Comparison of ENCODE assay signal across 2 cellular contexts in genomic region chr5:139749242-139749641, GRCh38.
TF ChIP-seq lines count a peak whose summit lies in the region.

No MANE protein-coding gene starts in this region.

TF ChIP-seq in SK-N-SH treated with all-trans-retinoic acid at 6 μM for 48 hours, 23 proteins besides CTCF, POLR2A, EP300 and RAD21 (continued from another document):
- TF ChIP-seq CSRNP3 (CRISPR knock-in tag; IDR thresholded peaks at IDR 0.05) (no peak), CSDC2 (CRISPR knock-in tag; IDR thresholded peaks at IDR 0.05) (no peak), ZFP3 (CRISPR knock-in tag; IDR thresholded peaks at IDR 0.05) (no peak), SNAI2 (CRISPR knock-in tag; IDR thresholded peaks at IDR 0.05) (no peak), POU6F1 (CRISPR knock-in tag; IDR thresholded peaks at IDR 0.05; ENCODE audit: borderline replicate concordance, low read depth) (no peak), ISL1 (CRISPR knock-in tag; IDR thresholded peaks at IDR 0.05) (no peak), OSR1 (CRISPR knock-in tag; IDR thresholded peaks at IDR 0.05) (no peak), TSHZ2 (CRISPR knock-in tag; IDR thresholded peaks at IDR 0.05) (no peak), BACH2 (CRISPR knock-in tag; IDR thresholded peaks at IDR 0.05; ENCODE audit: borderline replicate concordance) (no peak)

TF ChIP-seq in GM23338, 12 proteins besides CTCF, POLR2A, EP300 and RAD21:
- no peak for TF ChIP-seq ZNF462 (CRISPR knock-in tag; IDR thresholded peaks at IDR 0.05)
- no peak for TF ChIP-seq JUNB (IDR thresholded peaks at IDR 0.05; ENCODE audit: unreplicated experiment)
- TF ChIP-seq EZH2 (IDR thresholded peaks at IDR 0.05; ENCODE audit: low read depth, unreplicated experiment) = peak; percentile 45
- no peak for TF ChIP-seq EZH2phosphoT487 (IDR thresholded peaks at IDR 0.05; ENCODE audit: unreplicated experiment)
- TF ChIP-seq ZNF114 (CRISPR knock-in tag; IDR thresholded peaks at IDR 0.05) = no peak
- TF ChIP-seq ETS1 (IDR thresholded peaks at IDR 0.05) = no peak
- TF ChIP-seq ZNF331 (CRISPR knock-in tag; IDR thresholded peaks at IDR 0.05; ENCODE audit: low read depth) = no peak
TF ChIP-seq in GM23338: peak in this region for 1.
